13 cellular contexts compared by ENCODE assay signal in genomic region chr2:173750332-173750731, GRCh38.
A peak's percentile ranks its signal among the peaks of the same experiment; 100 is the strongest.
DNase-seq lines count a peak whose midpoint lies in the region; ATAC-seq, FAIRE-seq and TF ChIP-seq lines count a peak whose summit lies in the region.
"Had no signal": no experiment of that assay in that cellular context is flagged by ENCODE, and none has a peak within 500 bp of the region (broad histone marks: within the 10 kb centered on the region; RNA-seq: fewer than 3 reads in every experiment).

No MANE protein-coding gene starts in this region.

- H3K36me3 Mint-ChIP-seq in endothelial cell (ENCODE audit: low read depth, unreplicated experiment) = no peaks in the 10 kb centered on the region

- peak; percentile 19 for TF ChIP-seq CTCF in AG09309 (IDR thresholded peaks at IDR 0.05; ENCODE audit: control insufficient read depth, insufficient read depth, low read depth, low read length, missing control alignments)
- no peak for TF ChIP-seq CTCF in endothelial cell (IDR thresholded peaks at IDR 0.05; ENCODE audit: unreplicated experiment)

- no peak overlapping the region for H3K4me3 ChIP-seq in AG09309 (ENCODE audit: control insufficient read depth, low read depth, low read length)
- H3K4me3 ChIP-seq: lung, thoracic aorta had no signal

- H3K27me3 Mint-ChIP-seq in endothelial cell (ENCODE audit: unreplicated experiment) = no peaks in the 10 kb centered on the region

- H3K9me3 Mint-ChIP-seq in endothelial cell (ENCODE audit: unreplicated experiment) = no peaks in the 10 kb centered on the region
- H3K9me3 Mint-ChIP-seq: activated CD4-positive, alpha-beta T cell treated with anti-CD3 and anti-CD28 coated beads, Interleukin-2, amount 10 ng/mL, durations not matched to agents 7 days and 5 days had no signal

- H3K4me1 Mint-ChIP-seq in endothelial cell (ENCODE audit: unreplicated experiment) = peaks cover 24% of the 10 kb centered on the region
- H3K4me1 Mint-ChIP-seq: activated CD4-positive, alpha-beta T cell treated with anti-CD3 and anti-CD28 coated beads, Interleukin-2, amount 10 ng/mL, durations not matched to agents 7 days and 5 days had no signal

- no peak for ATAC-seq in GM18870 (IDR thresholded peaks at IDR 0.05; ENCODE audit: unreplicated experiment)

- H3K27ac Mint-ChIP-seq in endothelial cell (ENCODE audit: unreplicated experiment) = peak overlapping the region; percentile 16
- H3K27ac Mint-ChIP-seq: activated CD4-positive, alpha-beta T cell treated with anti-CD3 and anti-CD28 coated beads, Interleukin-2, amount 10 ng/mL, durations not matched to agents 7 days and 5 days had no signal

- DNase-seq in AG09309 (ENCODE audit: low read depth) (peak; percentile 1), M059J (ENCODE audit: low read depth) (peak; percentile 14), endothelial cell (ENCODE audit: low spot score) (peak; percentile 22), medulla oblongata (ENCODE audit: extremely low spot score) (peak; percentile 22), urothelium cell line (ENCODE audit: low spot score) (no peak), NOMO-1 treated with DMSO at 0.1 percent for 48 hours (lab: John Stamatoyannopoulos, UW; ENCODE audit: unreplicated experiment) (no peak)
- DNase-seq in stimulated activated CD4-positive, alpha-beta T cell treated with anti-CD3 and anti-CD28 coated beads, Interleukin-12 subunit alpha, Interleukin-12 subunit beta, amount 100 ng/mL, for 4 hours = no peak
- DNase-seq: activated CD4-positive, alpha-beta T cell treated with anti-CD3 and anti-CD28 coated beads, Interleukin-2, amount 10 ng/mL, durations not matched to agents 7 days and 5 days; stimulated activated CD4-positive, alpha-beta T cell treated with anti-CD3 and anti-CD28 coated beads, Interleukin-15, amount 100 ng/mL, for 24 hours had no signal

- no peak overlapping the region for H3K4me3 Mint-ChIP-seq in endothelial cell (ENCODE audit: unreplicated experiment)
- H3K4me3 Mint-ChIP-seq: activated CD4-positive, alpha-beta T cell treated with anti-CD3 and anti-CD28 coated beads, Interleukin-2, amount 10 ng/mL, durations not matched to agents 7 days and 5 days had no signal

- no peak for FAIRE-seq in urothelium cell line (lab: Jason Lieb, UNC)
- FAIRE-seq: D721Med had no signal

Comparison
In these comparisons a context has a peak if more than half of its experiments do, and no peak if none do; other contexts are left out.
1. DNase-seq: peak in AG09309 (single experiment), M059J (single experiment), endothelial cell (single experiment) and medulla oblongata (single experiment); none in urothelium cell line (single experiment), stimulated activated CD4-positive, alpha-beta T cell treated with anti-CD3 and anti-CD28 coated beads, Interleukin-12 subunit alpha, Interleukin-12 subunit beta, amount 100 ng/mL, for 4 hours (single experiment) and NOMO-1 treated with DMSO at 0.1 percent for 48 hours (single experiment).